In the genomic region with DNA sequence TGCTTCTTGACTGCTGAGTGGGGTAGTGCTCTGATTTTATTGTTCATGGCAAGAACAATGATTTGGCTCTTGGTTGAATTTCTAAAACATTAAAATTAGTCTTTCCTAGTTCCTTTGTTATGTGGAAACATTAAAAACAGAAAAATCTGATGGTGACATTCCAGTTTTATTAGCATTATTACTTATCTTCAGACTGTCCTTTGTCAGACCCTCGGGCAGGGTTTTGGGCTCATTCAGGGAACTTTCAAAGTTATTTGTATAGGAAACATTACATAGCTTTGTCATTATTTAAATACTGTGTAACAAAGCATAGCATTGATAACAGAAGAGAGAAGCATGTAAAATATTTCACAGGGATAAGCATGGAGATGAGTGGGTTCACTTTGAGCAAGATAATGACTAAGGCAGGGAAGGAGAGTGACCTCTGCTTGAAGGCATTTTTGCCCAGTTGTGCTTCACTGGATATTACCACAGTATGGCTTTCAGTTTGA, we compare ENCODE assay signal across 12 cellular contexts.
DNase-seq lines count a peak whose midpoint lies in the region; ATAC-seq and TF ChIP-seq lines count a peak whose summit lies in the region.
"Had no signal": no experiment of that assay in that cellular context is flagged by ENCODE, and none has a peak within 500 bp of the region (broad histone marks: within the 10 kb centered on the region; RNA-seq: fewer than 3 reads in every experiment).

No MANE protein-coding gene starts in this region.

- no peak overlapping the region for H3K14ac ChIP-seq in trophoblast cell (ENCODE audit: low read length)

- H3K79me1 ChIP-seq in trophoblast cell (ENCODE audit: low read length), result no peaks in the 10 kb centered on the region

- H2BK12ac ChIP-seq in trophoblast cell (ENCODE audit: low read length), result no peak overlapping the region

- no peak for TF ChIP-seq POLR2A in adrenal gland (IDR thresholded peaks at IDR 0.05)

- H2BK120ac ChIP-seq in trophoblast cell (ENCODE audit: insufficient read depth, low read length, poor library complexity), result no peak overlapping the region

- no peak overlapping the region for H3K23ac ChIP-seq in trophoblast cell (ENCODE audit: low read length)

- H3K36me3 ChIP-seq in trophoblast cell (ENCODE audit: control insufficient read depth in 1 of 2, insufficient read depth in 2 of 2, low read length in 2 of 2) (no peaks in the 10 kb centered on the region), adrenal gland (replicated peaks in 1 of 2) (no peaks in the 10 kb centered on the region)

- no peaks in the 10 kb centered on the region for H3K27me3 ChIP-seq in trophoblast cell (ENCODE audit: insufficient read depth, low read length)
- no peaks in the 10 kb centered on the region for H3K27me3 ChIP-seq in adrenal gland

- H3K4me3 ChIP-seq in epithelial cell of proximal tubule (ENCODE audit: low read depth, low read length), result no peak overlapping the region
- no peak overlapping the region for H3K4me3 ChIP-seq in trophoblast cell (ENCODE audit: low read depth, low read length)
- H3K4me3 ChIP-seq in adrenal gland, result no peak overlapping the region

- H4K8ac ChIP-seq in trophoblast cell (ENCODE audit: low read depth, low read length), result no peak overlapping the region

- H3K4me1 ChIP-seq in trophoblast cell (ENCODE audit: control insufficient read depth in 1 of 2, insufficient read depth in 2 of 2, low read length in 2 of 2), result no peaks in the 10 kb centered on the region
- H3K4me1 ChIP-seq in adrenal gland (replicated peaks in 1 of 2), result peaks cover 0 to 9% of the 10 kb centered on the region in 2 donors

- ATAC-seq in GM19452 (IDR thresholded peaks at IDR 0.05; ENCODE audit: unreplicated experiment), result no peak
- ATAC-seq: activated CD8-positive, alpha-beta T cell treated with anti-CD3 and anti-CD28 coated beads, Interleukin-2, amount 10 ng/mL, durations not matched to agents 7 days and 5 days had no signal

- H2AK5ac ChIP-seq in trophoblast cell (ENCODE audit: low read length), result no peak overlapping the region

- H2BK5ac ChIP-seq in trophoblast cell (ENCODE audit: low read depth, low read length, poor library complexity), result no peak overlapping the region

- H3K18ac ChIP-seq in trophoblast cell (ENCODE audit: low read length), result no peak overlapping the region

- H4K91ac ChIP-seq in trophoblast cell (ENCODE audit: low read depth, low read length), result no peak overlapping the region

- H2AFZ ChIP-seq in trophoblast cell (ENCODE audit: insufficient read depth, low read length, poor library complexity), result no peak overlapping the region

- TF ChIP-seq CTCF in epithelial cell of proximal tubule (conservative IDR thresholded peaks at IDR 0.05; ENCODE audit: low read depth, low read length) (no peak), adrenal gland (IDR thresholded peaks at IDR 0.05) (no peak)

- no peaks in the 10 kb centered on the region for H3K9me3 ChIP-seq in trophoblast cell (ENCODE audit: insufficient read depth, low read depth, low read length)
- no peaks in the 10 kb centered on the region for H3K9me3 ChIP-seq in adrenal gland (replicated peaks in 1 of 3)

- H3K4me2 ChIP-seq in trophoblast cell (ENCODE audit: low read length), result no peak overlapping the region

- no peak overlapping the region for H3K9ac ChIP-seq in trophoblast cell (ENCODE audit: low read length)

- H3K27ac ChIP-seq in trophoblast cell (ENCODE audit: low read depth, low read length) (no peak overlapping the region), adrenal gland (no peak overlapping the region)

- H3K4ac ChIP-seq in trophoblast cell (ENCODE audit: low read depth, low read length), result no peak overlapping the region

- H4K12ac ChIP-seq in trophoblast cell (ENCODE audit: low read depth, low read length), result no peak overlapping the region

- peak; percentile 66 for DNase-seq in EH (ENCODE audit: low read depth)
- peak; percentile 77 for DNase-seq in NCI-H226
- peak; percentile 75 for DNase-seq in epithelial cell of proximal tubule (ENCODE audit: low read depth)
- peak; percentile 79 to 94 for DNase-seq in trophoblast cell
- DNase-seq in adrenal gland, result no peak
- DNase-seq in mucosa of gallbladder (ENCODE audit: low spot score), result no peak
- DNase-seq: activated CD8-positive, alpha-beta T cell treated with anti-CD3 and anti-CD28 coated beads, Interleukin-2, amount 10 ng/mL, durations not matched to agents 7 days and 5 days; activated gamma-delta T cell; COR-L47; NCI-H2081; Right ventricle myocardium superior had no signal

- H3K79me2 ChIP-seq in trophoblast cell (ENCODE audit: control insufficient read depth, insufficient read depth, low read length, poor library complexity), result no peaks in the 10 kb centered on the region

- intact Hi-C loops in adrenal gland (cut with DNase I), result no loop called here

- no CpG with 5 or more reads among the region's 1 CpG for WGBS in trophoblast cell (ENCODE audit: extremely low coverage, insufficient coverage, insufficient read length)
- 75 to 83% (median 78%) methylated on average over 1 of the region's 1 CpG for WGBS in adrenal gland, 4 donors

Comparison
In these comparisons a context has a peak if more than half of its experiments do, and no peak if none do; other contexts are left out.
1. DNase-seq: peak in EH (single experiment), NCI-H226 (single experiment), epithelial cell of proximal tubule (single experiment) and trophoblast cell (2 of 2); none in adrenal gland (0 of 7) and mucosa of gallbladder (single experiment).